16 cellular contexts compared by ENCODE assay signal in the genomic region with DNA sequence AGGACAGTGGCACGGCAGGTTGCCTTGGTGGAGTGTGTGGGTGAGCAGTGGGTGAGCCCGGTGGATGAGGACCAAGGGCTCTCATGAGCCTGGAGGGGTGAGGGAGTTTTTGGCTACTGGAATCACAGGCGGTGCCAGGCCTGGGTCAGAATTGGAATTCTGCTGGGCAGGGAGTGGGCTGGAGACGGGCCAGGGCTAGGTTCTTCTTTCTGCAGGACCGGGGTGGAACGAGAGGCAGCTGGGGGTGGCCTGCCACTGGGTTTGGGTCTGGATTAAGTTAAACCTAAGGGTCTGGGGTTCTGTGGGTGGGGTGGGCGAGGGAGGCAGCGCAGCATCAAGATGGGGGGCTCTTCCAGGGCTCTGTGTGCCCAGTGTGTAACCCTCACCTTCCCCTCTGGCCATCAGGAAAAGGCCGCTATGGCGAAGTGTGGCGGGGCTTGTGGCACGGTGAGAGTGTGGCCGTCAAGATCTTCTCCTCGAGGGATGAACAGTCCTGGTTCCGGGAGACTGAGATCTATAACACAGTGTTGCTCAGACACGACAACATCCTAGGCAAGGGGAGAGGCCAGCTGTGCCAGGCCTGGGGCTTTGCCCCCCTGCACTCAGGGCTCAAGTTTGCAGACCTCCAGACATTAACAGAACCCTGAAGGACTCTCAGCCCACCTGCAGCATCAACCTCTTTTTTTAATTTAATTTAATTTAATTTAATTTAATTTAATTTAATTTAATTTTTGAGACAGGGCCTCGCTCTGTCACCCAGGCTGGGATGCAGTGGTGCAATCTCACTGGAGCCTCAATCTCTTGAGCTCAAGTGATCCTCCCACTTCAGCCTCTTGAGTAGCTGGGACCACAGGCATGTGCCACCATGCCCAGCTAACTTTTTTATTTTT. TPM values are rescaled to one million over a fixed set of nuclear protein-coding genes. Genes with fewer than 3 reads are reported as not detected.
"Had no signal": no experiment of that assay in that cellular context is flagged by ENCODE, and none has a peak within 500 bp of the region (broad histone marks: within the 10 kb centered on the region; RNA-seq: fewer than 3 reads in every experiment).

No MANE protein-coding gene starts in this region.

- H3K27ac Mint-ChIP-seq: activated naive CD4-positive, alpha-beta T cell treated with anti-CD3 and anti-CD28 coated beads, Interleukin-2, amount 50 U/mL, for 72 hours; T-helper 1 cell treated with Interleukin-12 subunit alpha and Interleukin-12 subunit beta and Interleukin-4 antibody, amounts not matched to agents 30 μg/mL and 1 μg/mL, for 36 hours had no signal

- H3K9me3 ChIP-seq: ovary, stomach had no signal

- H3K27ac ChIP-seq: brain microvascular endothelial cell, ovary, SK-N-MC had no signal

- H3K4me3 Mint-ChIP-seq: nephron progenitor cell; T-helper 1 cell treated with Interleukin-12 subunit alpha and Interleukin-12 subunit beta and Interleukin-4 antibody, amounts not matched to agents 30 μg/mL and 1 μg/mL, for 36 hours had no signal

- H3K4me3 ChIP-seq: ovary, SK-N-MC had no signal

- H3K36me3 Mint-ChIP-seq: activated naive CD4-positive, alpha-beta T cell treated with anti-CD3 and anti-CD28 coated beads, Interleukin-2, amount 50 U/mL, for 72 hours had no signal

- H3K9me3 Mint-ChIP-seq: activated naive CD4-positive, alpha-beta T cell treated with anti-CD3 and anti-CD28 coated beads, Interleukin-2, amount 50 U/mL, for 72 hours; nephron progenitor cell; T-helper 1 cell treated with Interleukin-12 subunit alpha and Interleukin-12 subunit beta and Interleukin-4 antibody, amounts not matched to agents 30 μg/mL and 1 μg/mL, for 36 hours had no signal

- H3K27me3 ChIP-seq: brain microvascular endothelial cell, ovary had no signal

- H3K36me3 ChIP-seq: brain microvascular endothelial cell, ovary had no signal

- ATAC-seq: activated naive CD4-positive, alpha-beta T cell treated with anti-CD3 and anti-CD28 coated beads, Interleukin-2, amount 50 U/mL, for 72 hours had no signal

- DNase-seq: activated CD4-positive, alpha-beta T cell treated with anti-CD3 and anti-CD28 coated beads, Interleukin-2, amount 50 U/mL, for 4 hours; activated T-cell treated with anti-CD3 and anti-CD28 coated beads, Interleukin-2, amount 50 U/mL, for 1 hour; amygdala; brain microvascular endothelial cell; cerebellar nuclear complex; dermis blood vessel endothelial cell; hippocampal formation; kidney glomerular epithelial cell; nephron progenitor cell; ovary; stomach had no signal

RNA-seq across cellular contexts. Expression of a gene that starts 7.0 kb away (rescaled TPM):
- total RNA-seq: activated naive CD4-positive, alpha-beta T cell treated with anti-CD3 and anti-CD28 coated beads, Interleukin-2, amount 50 U/mL, for 72 hours had no signal

RNA-seq across cellular contexts. Expression of a gene that starts 26.4 kb away (rescaled TPM):
- total RNA-seq: activated naive CD4-positive, alpha-beta T cell treated with anti-CD3 and anti-CD28 coated beads, Interleukin-2, amount 50 U/mL, for 72 hours; dermis blood vessel endothelial cell; ovary; skeletal muscle tissue; stomach had no signal
- polyA plus RNA-seq: esophagus, ovary, stomach had no signal
